In genomic region chr18:46756559-46757201, GRCh38 we compare ENCODE assay signal across 8 cellular contexts. TPM values are rescaled to one million over a fixed set of nuclear protein-coding genes. Genes with fewer than 3 reads are reported as not detected.
DNase-seq lines count a peak whose midpoint lies in the region; ATAC-seq and TF ChIP-seq lines count a peak whose summit lies in the region.

Gene ST8SIA5, minus strand, starts transcription at chr18:46757053. Its CDS starts 545 bp downstream, at chr18:46756508.

- no peaks in the 10 kb centered on the region for H3K36me3 Mint-ChIP-seq in natural killer cell treated with Interleukin-12 subunit alpha and Interleukin-12 subunit beta and Interleukin-15 and Interleukin-18, amount 100 ng/mL, for 72 hours
- H3K36me3 Mint-ChIP-seq in natural killer cell, result no peaks in the 10 kb centered on the region

- H3K27me3 Mint-ChIP-seq in natural killer cell treated with Interleukin-12 subunit alpha and Interleukin-12 subunit beta and Interleukin-15 and Interleukin-18, amount 100 ng/mL, for 72 hours, result peaks cover 46 to 47% of the 10 kb centered on the region in 2 donors
- H3K27me3 Mint-ChIP-seq in natural killer cell (ENCODE audit: low read depth in 2 of 2), result peaks cover 47 to 84% of the 10 kb centered on the region in 2 donors

- H3K27ac Mint-ChIP-seq in natural killer cell treated with Interleukin-12 subunit alpha and Interleukin-12 subunit beta and Interleukin-15 and Interleukin-18, amount 100 ng/mL, for 72 hours, result no peak within 1 kb of the TSS
- no peak within 1 kb of the TSS for H3K27ac Mint-ChIP-seq in natural killer cell

- peaks cover 11% of the 10 kb centered on the region for H3K4me1 ChIP-seq in SJSA1 (replicated peaks)

- TF ChIP-seq CTCF in natural killer cell (IDR thresholded peaks at IDR 0.05), result no peak
- no peak for TF ChIP-seq CTCF in foreskin fibroblast (IDR thresholded peaks at IDR 0.05; ENCODE audit: low read depth, low read length)

- peak within 1 kb of the TSS; percentile 20 for H3K4me3 Mint-ChIP-seq in natural killer cell treated with Interleukin-12 subunit alpha and Interleukin-12 subunit beta and Interleukin-15 and Interleukin-18, amount 100 ng/mL, for 72 hours
- no peak within 1 kb of the TSS for H3K4me3 Mint-ChIP-seq in natural killer cell

- H3K27ac ChIP-seq in SJSA1, result no peak within 1 kb of the TSS
- H3K27ac ChIP-seq in skin epidermis, result no peak within 1 kb of the TSS

- H3K36me3 ChIP-seq in SJSA1, result no peaks in the 10 kb centered on the region

- peaks cover 55% of the 10 kb centered on the region for H3K27me3 ChIP-seq in SJSA1 (replicated peaks)

- no peaks in the 10 kb centered on the region for H3K9me3 Mint-ChIP-seq in natural killer cell treated with Interleukin-12 subunit alpha and Interleukin-12 subunit beta and Interleukin-15 and Interleukin-18, amount 100 ng/mL, for 72 hours
- H3K9me3 Mint-ChIP-seq in natural killer cell, result no peaks in the 10 kb centered on the region

- H3K4me1 Mint-ChIP-seq in natural killer cell treated with Interleukin-12 subunit alpha and Interleukin-12 subunit beta and Interleukin-15 and Interleukin-18, amount 100 ng/mL, for 72 hours (ENCODE audit: low read depth in 2 of 2), result peaks cover 15 to 16% of the 10 kb centered on the region in 2 donors
- peaks cover 15 to 18% of the 10 kb centered on the region in 2 donors for H3K4me1 Mint-ChIP-seq in natural killer cell

- H3K4me3 ChIP-seq in SJSA1 (peak within 1 kb of the TSS; percentile 21), foreskin fibroblast (ENCODE audit: low read depth in 1 of 2, low read length in 2 of 2) (peak within 1 kb of the TSS; percentile 12 to 40), skin epidermis (peak within 1 kb of the TSS in 5 of 7 experiments; percentile 2 to 30 (median 12))

- H3K9me3 ChIP-seq in SJSA1 (replicated peaks), result no peaks in the 10 kb centered on the region

- intact Hi-C loops in natural killer cell (cut with micrococcal nuclease), result no loop called here

- DNase-seq in natural killer cell treated with Interleukin-12 subunit alpha and Interleukin-12 subunit beta and Interleukin-15 and Interleukin-18, amount 100 ng/mL, for 72 hours (ENCODE audit: low spot score), result no peak
- DNase-seq in natural killer cell (no peak), SJSA1 (ENCODE audit: low read depth in 1 of 2, low spot score in 2 of 2) (no peak), foreskin fibroblast (peak in 1 of 2 donors; percentile 11)

- ATAC-seq in natural killer cell treated with Interleukin-12 subunit alpha and Interleukin-12 subunit beta and Interleukin-15 and Interleukin-18, amount 100 ng/mL, for 72 hours, result peak in 1 of 2 donors; percentile 5
- ATAC-seq in natural killer cell (no peak), HG03159 (IDR thresholded peaks at IDR 0.05; ENCODE audit: unreplicated experiment) (no peak), GM18858 (IDR thresholded peaks at IDR 0.05; ENCODE audit: unreplicated experiment) (no peak), HG03108 (IDR thresholded peaks at IDR 0.05; ENCODE audit: unreplicated experiment) (no peak)

RNA-seq across cellular contexts. Expression of gene ST8SIA5, which starts in this region (rescaled TPM):
- total RNA-seq in natural killer cell treated with Interleukin-12 subunit alpha and Interleukin-12 subunit beta and Interleukin-15 and Interleukin-18, amount 100 ng/mL, for 72 hours, result 1 to 10 TPM in 1 of 2 donors, under 1 TPM in 1; 0.17 to 1.0 TPM
- under 1 TPM in 1 of 3 donors, not detected in 2; 0.23 TPM for total RNA-seq in natural killer cell
- under 0.01 TPM in 1 of 2 replicates, not detected in the other for total RNA-seq in SJSA1 (2014; rRNA removed; shearing (Covaris generic))
